Comparison of ENCODE assay signal across 8 cellular contexts in genomic region chr19:48468806-48469055, GRCh38. TPM values are rescaled to one million over a fixed set of nuclear protein-coding genes. Genes with fewer than 3 reads are reported as not detected.
A peak's percentile ranks its signal among the peaks of the same experiment; 100 is the strongest.
DNase-seq lines count a peak whose midpoint lies in the region; ATAC-seq and TF ChIP-seq lines count a peak whose summit lies in the region.

No MANE protein-coding gene starts in this region.

- WGBS in right lobe of liver (ENCODE audit: insufficient coverage, low coverage, low lambda C conversion rate, missing lambda C conversion rate) = 0% methylated on average over 7 of the region's 13 CpGs

- peak overlapping the region; percentile 96 for H3K27ac ChIP-seq in angular gyrus (ENCODE audit: low read depth, low read length)
- no peak overlapping the region for H3K27ac ChIP-seq in right lobe of liver

- CTCF ChIA-PET in activated naive CD4-positive, alpha-beta T cell treated with anti-CD3 and anti-CD28 coated beads for 36 hours (lab: Charles Lee) = no interaction called here

- ATAC-seq in right lobe of liver = no peak
- ATAC-seq in HG03108 (IDR thresholded peaks at IDR 0.05; ENCODE audit: unreplicated experiment) = no peak
- ATAC-seq in GM21367 (IDR thresholded peaks at IDR 0.05; ENCODE audit: unreplicated experiment) = no peak

- H3K27me3 Mint-ChIP-seq in activated naive CD4-positive, alpha-beta T cell treated with anti-CD3 and anti-CD28 coated beads for 36 hours (ENCODE audit: low read depth) = no peaks in the 10 kb centered on the region
- no peaks in the 10 kb centered on the region for H3K27me3 Mint-ChIP-seq in type B pancreatic cell

- H3K4me3 ChIP-seq in right lobe of liver = peak overlapping the region; percentile 22 to 41 (median 25)

- H3K9me3 Mint-ChIP-seq in activated naive CD4-positive, alpha-beta T cell treated with anti-CD3 and anti-CD28 coated beads for 36 hours = no peaks in the 10 kb centered on the region
- no peaks in the 10 kb centered on the region for H3K9me3 Mint-ChIP-seq in type B pancreatic cell

- peaks cover 8% of the 10 kb centered on the region for H3K36me3 Mint-ChIP-seq in activated naive CD4-positive, alpha-beta T cell treated with anti-CD3 and anti-CD28 coated beads for 36 hours (ENCODE audit: low read depth)
- peaks cover 10% of the 10 kb centered on the region for H3K36me3 Mint-ChIP-seq in type B pancreatic cell

- H3K4me1 Mint-ChIP-seq in activated naive CD4-positive, alpha-beta T cell treated with anti-CD3 and anti-CD28 coated beads for 36 hours (ENCODE audit: low read depth) = peaks cover 21% of the 10 kb centered on the region
- peaks cover 5% of the 10 kb centered on the region for H3K4me1 Mint-ChIP-seq in type B pancreatic cell (ENCODE audit: unreplicated experiment)

- H3K36me3 ChIP-seq in right lobe of liver = peaks cover 0 to 29% (median 8%) of the 10 kb centered on the region in 4 donors

- TF ChIP-seq POLR2A in right lobe of liver (IDR thresholded peaks at IDR 0.05) = no peak

- H3K27me3 ChIP-seq in right lobe of liver = no peaks in the 10 kb centered on the region

- DNase-seq in activated naive CD4-positive, alpha-beta T cell treated with anti-CD3 and anti-CD28 coated beads for 36 hours = no peak
- DNase-seq in activated naive CD4-positive, alpha-beta T cell treated with Interleukin-2 at 50 U/mL for 16 hours = no peak
- DNase-seq in right lobe of liver (no peak), type B pancreatic cell (ENCODE audit: extremely low spot score, unreplicated experiment) (no peak), middle frontal gyrus (ENCODE audit: extremely low spot score, low spot score) (no peak)

- no peaks in the 10 kb centered on the region for H3K9me3 ChIP-seq in right lobe of liver

- intact Hi-C loops in activated naive CD4-positive, alpha-beta T cell treated with anti-CD3 and anti-CD28 coated beads for 36 hours (cut with micrococcal nuclease) = loop anchor here (1.0 to 5.0 kb wide), 11 partner anchors 23 to 300 kb away; partner anchors contain the start of genes CARD8, GRWD1, RPL18 and SPHK2
- intact Hi-C loops in right lobe of liver (cut with DNase I) = no loop called here

- H3K4me3 Mint-ChIP-seq in activated naive CD4-positive, alpha-beta T cell treated with anti-CD3 and anti-CD28 coated beads for 36 hours = peak overlapping the region; percentile 84
- H3K4me3 Mint-ChIP-seq in type B pancreatic cell = peak overlapping the region; percentile 93

- peak overlapping the region; percentile 65 for H3K27ac Mint-ChIP-seq in activated naive CD4-positive, alpha-beta T cell treated with anti-CD3 and anti-CD28 coated beads for 36 hours
- peak overlapping the region; percentile 96 for H3K27ac Mint-ChIP-seq in type B pancreatic cell

- H3K4me1 ChIP-seq in right lobe of liver = peaks cover 0 to 8% (median 4%) of the 10 kb centered on the region in 4 donors

- TF ChIP-seq CTCF in right lobe of liver (IDR thresholded peaks at IDR 0.05) (no peak), type B pancreatic cell (conservative IDR thresholded peaks at IDR 0.05) (no peak)

RNA-seq across cellular contexts. Expression of gene CYTH2, which starts 0.4 kb away (rescaled TPM):
- 10 to 100 TPM; 36.7 to 38.0 TPM for total RNA-seq in activated naive CD4-positive, alpha-beta T cell treated with anti-CD3 and anti-CD28 coated beads for 36 hours
- total RNA-seq in right lobe of liver (10 to 100 TPM in 5 of 6 experiments, 1 to 10 TPM in 1; 7.7 to 22.7 (median 13.5) TPM), type B pancreatic cell (ENCODE audit: low replicate concordance) (115 and 139 TPM in 2 replicates)

RNA-seq across cellular contexts. Expression of gene KCNJ14, which starts 13.4 kb away (rescaled TPM):
- total RNA-seq in activated naive CD4-positive, alpha-beta T cell treated with anti-CD3 and anti-CD28 coated beads for 36 hours = 1 to 10 TPM; 1.7 to 1.8 TPM
- under 1 TPM; 0.22 to 0.44 (median 0.31) TPM for total RNA-seq in right lobe of liver
- total RNA-seq in type B pancreatic cell (ENCODE audit: low replicate concordance) = 1.8 TPM in 2 replicates

RNA-seq across cellular contexts. Expression of gene GRWD1, which starts 22.9 kb away (rescaled TPM):
- total RNA-seq in activated naive CD4-positive, alpha-beta T cell treated with anti-CD3 and anti-CD28 coated beads for 36 hours = 10 to 100 TPM; 32.4 to 36.0 TPM
- total RNA-seq in right lobe of liver (10 to 100 TPM; 14.7 to 31.0 (median 17.6) TPM), type B pancreatic cell (ENCODE audit: low replicate concordance) (37.2 and 44.0 TPM in 2 replicates)

RNA-seq across cellular contexts. Expression of gene LMTK3, which starts 42.9 kb away (rescaled TPM):
- total RNA-seq in activated naive CD4-positive, alpha-beta T cell treated with anti-CD3 and anti-CD28 coated beads for 36 hours = 1 to 10 TPM; 2.3 to 2.6 TPM
- under 1 TPM in 5 of 6 experiments, not detected in 1; 0.09 to 0.31 (median 0.12) TPM for total RNA-seq in right lobe of liver
- 12.2 and 21.6 TPM in 2 replicates for total RNA-seq in type B pancreatic cell (ENCODE audit: low replicate concordance)
